ENCODE assay signal across 11 cellular contexts in the genomic region with DNA sequence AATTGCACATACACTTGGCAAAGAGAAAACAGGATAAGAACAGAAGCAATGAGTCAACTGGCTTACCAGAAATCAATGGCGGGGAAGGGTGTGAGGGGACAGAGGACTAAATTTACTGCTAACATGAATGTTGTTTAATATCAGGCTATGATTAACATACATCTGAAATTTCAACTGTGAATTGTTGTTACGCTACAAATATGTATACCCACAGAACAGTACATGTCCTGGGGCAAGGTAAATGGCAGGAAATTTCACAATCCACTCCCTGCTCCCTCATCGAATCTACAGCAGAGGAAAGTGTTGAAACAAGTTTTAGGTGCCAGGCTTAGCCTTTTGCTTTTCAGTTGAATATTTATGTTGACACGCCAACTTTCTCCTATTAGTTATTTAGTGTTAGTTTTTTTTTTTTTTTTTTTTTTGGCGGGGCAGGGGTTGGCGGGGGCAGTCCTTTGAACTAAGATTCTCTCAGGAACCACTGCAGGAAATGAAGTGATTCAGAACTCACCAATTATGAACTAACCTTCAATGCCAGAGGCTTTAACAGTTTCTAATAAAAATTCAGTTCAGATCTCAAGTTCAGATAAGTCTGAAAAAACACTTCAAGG.
DNase-seq lines count a peak whose midpoint lies in the region; ATAC-seq and TF ChIP-seq lines count a peak whose summit lies in the region.
"Had no signal": no experiment of that assay in that cellular context is flagged by ENCODE, and none has a peak within 500 bp of the region (broad histone marks: within the 10 kb centered on the region; RNA-seq: fewer than 3 reads in every experiment).

No MANE protein-coding gene starts in this region.

- no peak for TF ChIP-seq CTCF in AG04450 (IDR thresholded peaks at IDR 0.05; ENCODE audit: low read depth, low read length)
- TF ChIP-seq CTCF in MCF 10A (IDR thresholded peaks at IDR 0.05; ENCODE audit: unreplicated experiment): no peak
- no peak for TF ChIP-seq CTCF in right lobe of liver (IDR thresholded peaks at IDR 0.05)

- no peaks in the 10 kb centered on the region for H3K36me3 ChIP-seq in right lobe of liver

- peak overlapping the region; percentile 54 for H3K4me3 Mint-ChIP-seq in MCF 10A (ENCODE audit: unreplicated experiment)
- H3K4me3 Mint-ChIP-seq: activated naive CD4-positive, alpha-beta T cell treated with anti-CD3 and anti-CD28 coated beads for 36 hours had no signal

- DNase-seq in AG04450 (ENCODE audit: low read depth, low spot score) (no peak), KBM-7 (peak; percentile 41), MCF 10A (ENCODE audit: unreplicated experiment) (peak; percentile 97), right lobe of liver (peak in 1 of 3 donors; percentile 71), NCI-H446 (lab: John Stamatoyannopoulos, UW) (no peak), hypothalamus (lab: John Stamatoyannopoulos, UW) (no peak)
- DNase-seq: activated naive CD4-positive, alpha-beta T cell treated with anti-CD3 and anti-CD28 coated beads for 36 hours; NCI-H1105 treated with DMSO at 0.1 percent for 48 hours had no signal

- H3K27me3 ChIP-seq in AG04450 (ENCODE audit: control insufficient read depth, insufficient read depth, low read length) (no peaks in the 10 kb centered on the region), right lobe of liver (no peaks in the 10 kb centered on the region)
- H3K27me3 ChIP-seq: tibial nerve had no signal

- intact Hi-C loops in MCF 10A (cut with micrococcal nuclease): loop anchor here (2.0 to 5.0 kb wide), 2 partner anchors 99 to 157 kb away; a partner anchor contains a TSS
- intact Hi-C loops in right lobe of liver (cut with DNase I): no loop called here

- POLR2A ChIA-PET in AG04450 (lab: Yijun Ruan, JAX) (no interaction called here), MCF 10A (lab: Yijun Ruan, JAX) (interaction anchor here (0.6 to 3.9 kb wide), 25 partner anchors 8 to 546 kb away, joined by 3 to 46 read pairs (median 9); a partner anchor contains a TSS)

- in situ Hi-C loops in KBM-7 (cut with MboI; ENCODE audit: low pct_unique_long_range_greater_than_20kb, low sequenced_read_pairs): no loop called here

- H3K4me3 ChIP-seq in AG04450 (ENCODE audit: low read depth, low read length) (no peak overlapping the region), right lobe of liver (no peak overlapping the region)
- H3K4me3 ChIP-seq: tibial nerve had no signal

- peak overlapping the region; percentile 92 for H3K27ac Mint-ChIP-seq in MCF 10A (ENCODE audit: low read depth, unreplicated experiment)
- H3K27ac Mint-ChIP-seq: activated naive CD4-positive, alpha-beta T cell treated with anti-CD3 and anti-CD28 coated beads for 36 hours had no signal

- no peaks in the 10 kb centered on the region for H3K27me3 Mint-ChIP-seq in MCF 10A (ENCODE audit: insufficient read depth, unreplicated experiment)

- H3K27ac ChIP-seq in AG04450 (ENCODE audit: low read depth, low read length): peak overlapping the region; percentile 11
- H3K27ac ChIP-seq in right lobe of liver: peak overlapping the region; percentile 24 to 72 (median 50)
- H3K27ac ChIP-seq: tibial nerve had no signal

- no TSS peak for BruUV-seq in MCF 10A (replicated peaks; lab: Mats Ljungman, UMichigan)

- H3K9me3 ChIP-seq in AG04450 (ENCODE audit: control insufficient read depth, insufficient read depth, low read length): no peaks in the 10 kb centered on the region
- no peaks in the 10 kb centered on the region for H3K9me3 ChIP-seq in right lobe of liver
- H3K9me3 ChIP-seq: tibial nerve had no signal

- CTCF ChIA-PET in AG04450 (lab: Charles Lee): no interaction called here
- CTCF ChIA-PET in MCF 10A (lab: Yijun Ruan, JAX): interaction anchor here (0.8 to 1.8 kb wide), 3 partner anchors 10 to 29 kb away, joined by 3 to 7 read pairs (median 5); no protein-coding TSS in a partner anchor

- peak; percentile 63 to 78 (median 77) for ATAC-seq in right lobe of liver
- ATAC-seq in GM18870 (IDR thresholded peaks at IDR 0.05; ENCODE audit: unreplicated experiment): no peak
- no peak for ATAC-seq in HG03196 (IDR thresholded peaks at IDR 0.05; ENCODE audit: unreplicated experiment)

- no peak for TF ChIP-seq POLR2A in right lobe of liver (IDR thresholded peaks at IDR 0.05)

- WGBS in right lobe of liver (ENCODE audit: insufficient coverage, low coverage, low lambda C conversion rate, missing lambda C conversion rate): 11% methylated on average over 6 of the region's 6 CpGs

- no peaks in the 10 kb centered on the region for H3K9me3 Mint-ChIP-seq in MCF 10A (ENCODE audit: unreplicated experiment)
- H3K9me3 Mint-ChIP-seq: activated naive CD4-positive, alpha-beta T cell treated with anti-CD3 and anti-CD28 coated beads for 36 hours had no signal

- peaks cover 52% of the 10 kb centered on the region for H3K4me1 Mint-ChIP-seq in MCF 10A (ENCODE audit: insufficient read depth, unreplicated experiment)

- peaks cover 24% of the 10 kb centered on the region for H3K36me3 Mint-ChIP-seq in MCF 10A (ENCODE audit: insufficient read depth, unreplicated experiment)

- peaks cover 0 to 45% (median 14%) of the 10 kb centered on the region in 4 donors for H3K4me1 ChIP-seq in right lobe of liver

Comparison
In these comparisons a context has a peak if more than half of its experiments do, and no peak if none do; other contexts are left out.
1. DNase-seq: peak in KBM-7 (single experiment) and MCF 10A (single experiment); none in AG04450 (single experiment), NCI-H446 (0 of 2) and hypothalamus (0 of 51).
2. ATAC-seq: peak in right lobe of liver (4 of 4); none in GM18870 (single experiment) and HG03196 (single experiment).